Comparison of ENCODE assay signal across 7 cellular contexts in genomic region chr4:118865091-118865708, GRCh38. TPM values are rescaled to one million over a fixed set of nuclear protein-coding genes. Genes with fewer than 3 reads are reported as not detected.
A peak's percentile ranks its signal among the peaks of the same experiment; 100 is the strongest.
DNase-seq lines count a peak whose midpoint lies in the region; ATAC-seq and TF ChIP-seq lines count a peak whose summit lies in the region.

No MANE protein-coding gene starts in this region.

- no peak overlapping the region for H3K4me3 ChIP-seq in LNCaP clone FGC (ENCODE audit: low read depth, low read length)
- no peak overlapping the region for H3K4me3 ChIP-seq in endodermal cell (ENCODE audit: low read length)

- TF ChIP-seq CTCF in LNCaP clone FGC (IDR thresholded peaks at IDR 0.05; ENCODE audit: control insufficient read depth, extremely low read depth, insufficient read depth) = peak; percentile 88
- peak; percentile 81 for TF ChIP-seq CTCF in endodermal cell (conservative IDR thresholded peaks at IDR 0.05)

- H3K9me3 ChIP-seq in endodermal cell (ENCODE audit: control insufficient read depth, low read length) = no peaks in the 10 kb centered on the region

- no peaks in the 10 kb centered on the region for H3K36me3 ChIP-seq in endodermal cell (ENCODE audit: control insufficient read depth, insufficient read depth, low read length)

- H3K9ac ChIP-seq in endodermal cell (ENCODE audit: extremely low read depth, low read length, poor library complexity, severe bottlenecking) = no peak overlapping the region

- no peaks in the 10 kb centered on the region for H3K9me3 Mint-ChIP-seq in endodermal cell

- no peak overlapping the region for H3K27ac ChIP-seq in endodermal cell (ENCODE audit: low read depth, low read length)

- DNase-seq in GDM1 (lab: John Stamatoyannopoulos, UW) (peak; percentile 10), LNCaP clone FGC (ENCODE audit: low read depth) (peak; percentile 72), RPMI7951 (ENCODE audit: low read depth) (peak; percentile 67), endodermal cell (peak; percentile 79), midbrain (lab: John Stamatoyannopoulos, UW) (peak; percentile 10)

- no peak overlapping the region for H3K4me3 Mint-ChIP-seq in endodermal cell

- ATAC-seq in GM21717 (IDR thresholded peaks at IDR 0.05; ENCODE audit: unreplicated experiment) (peak; percentile 89), GM19035 (IDR thresholded peaks at IDR 0.05; ENCODE audit: unreplicated experiment) (no peak)

- H3K4me1 Mint-ChIP-seq in endodermal cell = peaks cover 3% of the 10 kb centered on the region

- H3K27me3 Mint-ChIP-seq in endodermal cell (ENCODE audit: insufficient read depth) = no peaks in the 10 kb centered on the region

- no peak overlapping the region for H3K27ac Mint-ChIP-seq in endodermal cell

- H3K27me3 ChIP-seq in endodermal cell (ENCODE audit: control insufficient read depth, insufficient read depth, low read length, poor library complexity, severe bottlenecking) = no peaks in the 10 kb centered on the region

- H3K36me3 Mint-ChIP-seq in endodermal cell (ENCODE audit: low read depth) = no peaks in the 10 kb centered on the region

- no peaks in the 10 kb centered on the region for H3K4me1 ChIP-seq in endodermal cell (ENCODE audit: control insufficient read depth, insufficient read depth, low read length)

- 25 to 26% methylated on average over 5 of the region's 5 CpGs for WGBS in endodermal cell (ENCODE audit: insufficient coverage in 1 of 2, insufficient read length in 1 of 2), 2 experiments

RNA-seq across cellular contexts. Expression of gene SYNPO2, which starts 23.5 kb away (rescaled TPM):
- 1.6 and 1.8 TPM in 2 replicates for total RNA-seq in RPMI7951 (2014; rRNA removed; shearing (Covaris generic))
- total RNA-seq in endodermal cell = under 1 TPM; 0.09 to 0.37 TPM
- polyA plus RNA-seq in endodermal cell (2013, experiment 1 of 2) = 0.21 TPM
- polyA plus RNA-seq in endodermal cell (2013, experiment 2 of 2) = 0.17 TPM

RNA-seq across cellular contexts. Expression of gene SEC24D, which starts 29.3 kb away (rescaled TPM):
- total RNA-seq in RPMI7951 (2014; rRNA removed; shearing (Covaris generic)) = 60.3 and 88.3 TPM in 2 replicates
- total RNA-seq in endodermal cell = 10 to 100 TPM; 40.4 to 42.8 TPM
- 23.5 TPM for polyA plus RNA-seq in endodermal cell (2013, experiment 1 of 2)
- 25.5 TPM for polyA plus RNA-seq in endodermal cell (2013, experiment 2 of 2)

Comparison
In these comparisons a context has a peak if more than half of its experiments do, and no peak if none do; other contexts are left out.
1. DNase-seq: peak in every context shown above with its lines; median percentile 79 in endodermal cell; 72 in LNCaP clone FGC; 67 in RPMI7951; 10 in GDM1; 10 in midbrain.